Comparison of ENCODE assay signal across 14 cellular contexts in genomic region chr10:119824299-119824698, GRCh38. TPM values are rescaled to one million over a fixed set of nuclear protein-coding genes. Genes with fewer than 3 reads are reported as not detected.
DNase-seq lines count a peak whose midpoint lies in the region; ATAC-seq and TF ChIP-seq lines count a peak whose summit lies in the region.
"Had no signal": no experiment of that assay in that cellular context is flagged by ENCODE, and none has a peak within 500 bp of the region (broad histone marks: within the 10 kb centered on the region; RNA-seq: fewer than 3 reads in every experiment).

No MANE protein-coding gene starts in this region.

- DNase-seq in glutamatergic neuron: no peak
- DNase-seq in trophoblast cell: no peak
- DNase-seq in NCI-H345 treated with DMSO at 0.1 percent for 48 hours (lab: John Stamatoyannopoulos, UW; ENCODE audit: unreplicated experiment): no peak
- DNase-seq in RKO (ENCODE audit: low spot score): no peak
- no peak for DNase-seq in activated CD8-positive, alpha-beta T cell treated with anti-CD3 and anti-CD28 coated beads, Interleukin-2, amount 10 ng/mL, durations not matched to agents 7 days and 5 days
- DNase-seq: C1 segment of cervical spinal cord; Caco-2; CD8-positive, alpha-beta T cell; DMS153; DND-41; GM23248; H9 had no signal

- no peak overlapping the region for H2BK5ac ChIP-seq in trophoblast cell (ENCODE audit: low read depth, low read length, poor library complexity)

- no peak overlapping the region for H2AK5ac ChIP-seq in trophoblast cell (ENCODE audit: low read length)

- no peak overlapping the region for H2AFZ ChIP-seq in trophoblast cell (ENCODE audit: insufficient read depth, low read length, poor library complexity)
- H2AFZ ChIP-seq: GM23248 had no signal

- H3K9ac ChIP-seq in trophoblast cell (ENCODE audit: low read length): peak overlapping the region; percentile 67
- H3K9ac ChIP-seq: GM23248 had no signal

- no CpG with 5 or more reads among the region's 3 CpGs for WGBS in trophoblast cell (ENCODE audit: extremely low coverage, insufficient coverage, insufficient read length)

- no peak overlapping the region for H3K4me3 Mint-ChIP-seq in activated T-helper 17 cell treated with anti-CD3 and anti-CD28 coated beads, Interleukin-2, amount 50 U/mL, for 72 hours
- no peak overlapping the region for H3K4me3 Mint-ChIP-seq in glutamatergic neuron (ENCODE audit: unreplicated experiment)
- H3K4me3 Mint-ChIP-seq in activated CD8-positive, alpha-beta T cell treated with anti-CD3 and anti-CD28 coated beads, Interleukin-2, amount 10 ng/mL, durations not matched to agents 7 days and 5 days: no peak overlapping the region
- H3K4me3 Mint-ChIP-seq: CD8-positive, alpha-beta T cell; H9 had no signal

- H3K14ac ChIP-seq in trophoblast cell (ENCODE audit: low read length): no peak overlapping the region

- no peaks in the 10 kb centered on the region for H3K27me3 ChIP-seq in trophoblast cell (ENCODE audit: insufficient read depth, low read length)

- H3K27ac ChIP-seq in trophoblast cell (ENCODE audit: low read depth, low read length): no peak overlapping the region
- H3K27ac ChIP-seq: GM23248 had no signal

- H4K8ac ChIP-seq in trophoblast cell (ENCODE audit: low read depth, low read length): no peak overlapping the region

- ATAC-seq in activated T-helper 17 cell treated with anti-CD3 and anti-CD28 coated beads, Interleukin-2, amount 50 U/mL, for 72 hours (replicated peaks): no peak
- ATAC-seq in activated CD8-positive, alpha-beta T cell treated with anti-CD3 and anti-CD28 coated beads, Interleukin-2, amount 10 ng/mL, durations not matched to agents 7 days and 5 days: no peak
- ATAC-seq: CD8-positive, alpha-beta T cell; HCT116 had no signal

- H2BK120ac ChIP-seq in trophoblast cell (ENCODE audit: insufficient read depth, low read length, poor library complexity): no peak overlapping the region

- TF ChIP-seq CTCF in glutamatergic neuron (IDR thresholded peaks at IDR 0.05; ENCODE audit: partially characterized antibody, unreplicated experiment): no peak

- no peaks in the 10 kb centered on the region for H3K79me1 ChIP-seq in trophoblast cell (ENCODE audit: low read length)

- peak overlapping the region; percentile 26 for H3K27ac Mint-ChIP-seq in activated T-helper 17 cell treated with anti-CD3 and anti-CD28 coated beads, Interleukin-2, amount 50 U/mL, for 72 hours
- H3K27ac Mint-ChIP-seq in glutamatergic neuron (ENCODE audit: unreplicated experiment): peak overlapping the region; percentile 69
- no peak overlapping the region for H3K27ac Mint-ChIP-seq in activated CD8-positive, alpha-beta T cell treated with anti-CD3 and anti-CD28 coated beads, Interleukin-2, amount 10 ng/mL, durations not matched to agents 7 days and 5 days
- H3K27ac Mint-ChIP-seq: CD8-positive, alpha-beta T cell; H9 had no signal

- H4K12ac ChIP-seq in trophoblast cell (ENCODE audit: low read depth, low read length): no peak overlapping the region

- peaks cover 8 to 14% of the 10 kb centered on the region in 2 experiments for H3K36me3 ChIP-seq in trophoblast cell (ENCODE audit: control insufficient read depth in 1 of 2, insufficient read depth in 2 of 2, low read length in 2 of 2)

- H3K36me3 Mint-ChIP-seq in activated T-helper 17 cell treated with anti-CD3 and anti-CD28 coated beads, Interleukin-2, amount 50 U/mL, for 72 hours (ENCODE audit: low read depth): peaks cover 58% of the 10 kb centered on the region
- peaks cover 7% of the 10 kb centered on the region for H3K36me3 Mint-ChIP-seq in glutamatergic neuron (ENCODE audit: unreplicated experiment)
- peaks cover 39% of the 10 kb centered on the region for H3K36me3 Mint-ChIP-seq in activated CD8-positive, alpha-beta T cell treated with anti-CD3 and anti-CD28 coated beads, Interleukin-2, amount 10 ng/mL, durations not matched to agents 7 days and 5 days (ENCODE audit: low read depth)

- H3K4me1 ChIP-seq in trophoblast cell (ENCODE audit: control insufficient read depth in 1 of 2, insufficient read depth in 2 of 2, low read length in 2 of 2): no peaks in the 10 kb centered on the region
- H3K4me1 ChIP-seq: Caco-2 had no signal

- H3K27me3 Mint-ChIP-seq in activated T-helper 17 cell treated with anti-CD3 and anti-CD28 coated beads, Interleukin-2, amount 50 U/mL, for 72 hours: no peaks in the 10 kb centered on the region
- peaks cover 3% of the 10 kb centered on the region for H3K27me3 Mint-ChIP-seq in glutamatergic neuron (ENCODE audit: unreplicated experiment)
- no peaks in the 10 kb centered on the region for H3K27me3 Mint-ChIP-seq in activated CD8-positive, alpha-beta T cell treated with anti-CD3 and anti-CD28 coated beads, Interleukin-2, amount 10 ng/mL, durations not matched to agents 7 days and 5 days (ENCODE audit: low read depth)

- CTCF ChIA-PET in activated CD8-positive, alpha-beta T cell treated with anti-CD3 and anti-CD28 coated beads, Interleukin-2, amount 10 ng/mL, durations not matched to agents 7 days and 5 days (lab: Charles Lee): no interaction called here

- no peaks in the 10 kb centered on the region for H3K9me3 Mint-ChIP-seq in activated T-helper 17 cell treated with anti-CD3 and anti-CD28 coated beads, Interleukin-2, amount 50 U/mL, for 72 hours
- peaks cover 2% of the 10 kb centered on the region for H3K9me3 Mint-ChIP-seq in glutamatergic neuron (ENCODE audit: unreplicated experiment)
- no peaks in the 10 kb centered on the region for H3K9me3 Mint-ChIP-seq in activated CD8-positive, alpha-beta T cell treated with anti-CD3 and anti-CD28 coated beads, Interleukin-2, amount 10 ng/mL, durations not matched to agents 7 days and 5 days (ENCODE audit: insufficient read depth)
- H3K9me3 Mint-ChIP-seq: CD8-positive, alpha-beta T cell; H9 had no signal

- POLR2A ChIA-PET in activated CD8-positive, alpha-beta T cell treated with anti-CD3 and anti-CD28 coated beads, Interleukin-2, amount 10 ng/mL, durations not matched to agents 7 days and 5 days (lab: Charles Lee): no interaction called here

- H3K18ac ChIP-seq in trophoblast cell (ENCODE audit: low read length): no peak overlapping the region

- H3K4me3 ChIP-seq in trophoblast cell (ENCODE audit: low read depth, low read length): no peak overlapping the region
- H3K4me3 ChIP-seq: GM23248 had no signal

- no peak overlapping the region for H3K4ac ChIP-seq in trophoblast cell (ENCODE audit: low read depth, low read length)

- H3K23ac ChIP-seq in trophoblast cell (ENCODE audit: low read length): no peak overlapping the region

- no peak overlapping the region for H4K91ac ChIP-seq in trophoblast cell (ENCODE audit: low read depth, low read length)

- H2BK12ac ChIP-seq in trophoblast cell (ENCODE audit: low read length): no peak overlapping the region

- H3K9me3 ChIP-seq in trophoblast cell (ENCODE audit: insufficient read depth, low read depth, low read length): no peaks in the 10 kb centered on the region
- H3K9me3 ChIP-seq: Caco-2 had no signal

- no peaks in the 10 kb centered on the region for H3K79me2 ChIP-seq in trophoblast cell (ENCODE audit: control insufficient read depth, insufficient read depth, low read length, poor library complexity)

- H3K4me1 Mint-ChIP-seq in activated T-helper 17 cell treated with anti-CD3 and anti-CD28 coated beads, Interleukin-2, amount 50 U/mL, for 72 hours: no peaks in the 10 kb centered on the region
- peaks cover 14% of the 10 kb centered on the region for H3K4me1 Mint-ChIP-seq in glutamatergic neuron (ENCODE audit: low read depth, unreplicated experiment)
- H3K4me1 Mint-ChIP-seq in activated CD8-positive, alpha-beta T cell treated with anti-CD3 and anti-CD28 coated beads, Interleukin-2, amount 10 ng/mL, durations not matched to agents 7 days and 5 days (ENCODE audit: low read depth): no peaks in the 10 kb centered on the region

- no peak overlapping the region for H3K4me2 ChIP-seq in trophoblast cell (ENCODE audit: low read length)

RNA-seq across cellular contexts. Expression of gene MCMBP, which starts 48.3 kb away (rescaled TPM):
- 10 to 100 TPM; 61.2 to 98.8 TPM for total RNA-seq in activated T-helper 17 cell treated with anti-CD3 and anti-CD28 coated beads, Interleukin-2, amount 50 U/mL, for 72 hours
- total RNA-seq in glutamatergic neuron (ENCODE audit: unreplicated experiment): 37.5 TPM
- polyA plus RNA-seq in trophoblast cell (2013): 39.8 and 40.3 TPM in 2 replicates
- total RNA-seq in activated CD8-positive, alpha-beta T cell treated with anti-CD3 and anti-CD28 coated beads, Interleukin-2, amount 10 ng/mL, durations not matched to agents 7 days and 5 days: 10 to 100 TPM; 95.2 to 95.9 TPM
